ENCODE assay signal across 16 cellular contexts in genomic region chr15:38041576-38041975, GRCh38.
A peak's percentile ranks its signal among the peaks of the same experiment; 100 is the strongest.
DNase-seq lines count a peak whose midpoint lies in the region; ATAC-seq and TF ChIP-seq lines count a peak whose summit lies in the region.
"Had no signal": no experiment of that assay in that cellular context is flagged by ENCODE, and none has a peak within 500 bp of the region (broad histone marks: within the 10 kb centered on the region; RNA-seq: fewer than 3 reads in every experiment).

No MANE protein-coding gene starts in this region.

- no peak overlapping the region for H3K4me3 Mint-ChIP-seq in mesothelial cell of epicardium
- H3K4me3 Mint-ChIP-seq: activated naive CD8-positive, alpha-beta T cell; CD4-positive, CD25-positive, alpha-beta regulatory T cell; nephron had no signal

- H3K4me1 Mint-ChIP-seq in mesothelial cell of epicardium = peaks cover 19% of the 10 kb centered on the region

- H3K9me3 Mint-ChIP-seq in mesothelial cell of epicardium = no peaks in the 10 kb centered on the region
- H3K9me3 Mint-ChIP-seq: nephron had no signal

- no peaks in the 10 kb centered on the region for H3K9me3 ChIP-seq in gastrocnemius medialis

- in situ Hi-C loops in gastrocnemius medialis (cut with MboI; ENCODE audit: low sequenced_read_pairs in 4 of 4) = no loop called here

- intact Hi-C loops in gastrocnemius medialis (cut with DNase I; ENCODE audit: low total_unique reads) = no loop called here

- peak overlapping the region; percentile 8 for H3K27ac Mint-ChIP-seq in mesothelial cell of epicardium
- H3K27ac Mint-ChIP-seq: activated naive CD8-positive, alpha-beta T cell; nephron had no signal

- H3K36me3 ChIP-seq in gastrocnemius medialis = no peaks in the 10 kb centered on the region

- no peaks in the 10 kb centered on the region for H3K27me3 ChIP-seq in gastrocnemius medialis

- no peaks in the 10 kb centered on the region for H3K4me1 ChIP-seq in gastrocnemius medialis

- no peak for TF ChIP-seq POLR2A in gastrocnemius medialis (IDR thresholded peaks at IDR 0.05)

- no peaks in the 10 kb centered on the region for H3K36me3 Mint-ChIP-seq in mesothelial cell of epicardium
- H3K36me3 Mint-ChIP-seq: activated naive CD8-positive, alpha-beta T cell; CD4-positive, CD25-positive, alpha-beta regulatory T cell had no signal

- H3K27me3 Mint-ChIP-seq in mesothelial cell of epicardium (ENCODE audit: low read depth) = no peaks in the 10 kb centered on the region

- no peak overlapping the region for H3K27ac ChIP-seq in gastrocnemius medialis

- no peak for ATAC-seq in HG03280 (IDR thresholded peaks at IDR 0.05; ENCODE audit: unreplicated experiment)
- ATAC-seq in gastrocnemius medialis = no peak
- ATAC-seq: K562, left cardiac atrium had no signal

- DNase-seq in EL (peak; percentile 72), NCI-H1048 (lab: John Stamatoyannopoulos, UW) (peak; percentile 20), dermis blood vessel endothelial cell (peak; percentile 55), mesothelial cell of epicardium (ENCODE audit: low spot score in 2 of 2, unreplicated experiment in 2 of 2) (no peak), hippocampal formation (lab: John Stamatoyannopoulos, UW) (no peak), activated T-cell treated with anti-CD3 and anti-CD28 coated beads for 4 hours (no peak), gastrocnemius medialis (no peak)
- DNase-seq: CD4-positive, CD25-positive, alpha-beta regulatory T cell; left cardiac atrium; NCI-H1694 treated with DMSO at 0.1 percent for 48 hours; SIG-M5; substantia nigra had no signal

- TF ChIP-seq CTCF in mesothelial cell of epicardium (IDR thresholded peaks at IDR 0.05; ENCODE audit: unreplicated experiment) = no peak
- no peak for TF ChIP-seq CTCF in gastrocnemius medialis (IDR thresholded peaks at IDR 0.05 in 4 of 5, conservative IDR thresholded peaks at IDR 0.05 in 1 of 5)

- no peak overlapping the region for H3K4me3 ChIP-seq in gastrocnemius medialis
- H3K4me3 ChIP-seq: K562 had no signal

Comparison
In these comparisons a context has a peak if more than half of its experiments do, and no peak if none do; other contexts are left out.
1. DNase-seq: peak in EL (single experiment), NCI-H1048 (single experiment) and dermis blood vessel endothelial cell (single experiment); none in mesothelial cell of epicardium (0 of 2), hippocampal formation (0 of 2), activated T-cell treated with anti-CD3 and anti-CD28 coated beads for 4 hours (single experiment) and gastrocnemius medialis (0 of 2).